7 cellular contexts compared by ENCODE assay signal in genomic region chrX:19888419-19888879, GRCh38. TPM values are rescaled to one million over a fixed set of nuclear protein-coding genes. Genes with fewer than 3 reads are reported as not detected.
DNase-seq lines count a peak whose midpoint lies in the region; ATAC-seq and TF ChIP-seq lines count a peak whose summit lies in the region.

No MANE protein-coding gene starts in this region.

- H3K4me1 ChIP-seq in ES-I3 (ENCODE audit: insufficient read depth, low read length): peaks cover 6% of the 10 kb centered on the region; the same call in 1 of the 2 replicates
- H3K4me1 ChIP-seq in SJCRH30: no peaks in the 10 kb centered on the region
- H3K4me1 ChIP-seq in iPS-15b (ENCODE audit: control insufficient read depth, insufficient read depth, low read length): no peaks in the 10 kb centered on the region
- H3K4me1 ChIP-seq in sigmoid colon: peaks cover 0 to 11% (median 1%) of the 10 kb centered on the region in 4 donors

- peak overlapping the region; percentile 99 for H3K4me3 ChIP-seq in SJCRH30
- peak overlapping the region; percentile 62 for H3K4me3 ChIP-seq in iPS-15b (ENCODE audit: low read depth, low read length)
- peak overlapping the region; percentile 39 to 74 (median 64) for H3K4me3 ChIP-seq in sigmoid colon

- DNase-seq in SJCRH30 (peak; percentile 72 to 90), T47D (ENCODE audit: low read depth in 1 of 2, low spot score in 1 of 2) (peak; percentile 80 to 81), sigmoid colon (no peak)

- no peak for TF ChIP-seq EP300 in Ishikawa (IDR thresholded peaks at IDR 0.05; ENCODE audit: borderline replicate concordance)
- TF ChIP-seq EP300 in sigmoid colon (IDR thresholded peaks at IDR 0.05): no peak

- 6 to 11% methylated on average over 15 of the region's 15 CpGs for WGBS in sigmoid colon, 2 donors

- H3K27ac ChIP-seq in SJCRH30 (peak overlapping the region; percentile 63), sigmoid colon (peak overlapping the region; percentile 50 to 64 (median 60))

- H3K27me3 ChIP-seq in SJCRH30: no peaks in the 10 kb centered on the region
- peaks cover 6% of the 10 kb centered on the region for H3K27me3 ChIP-seq in iPS-15b (ENCODE audit: control insufficient read depth, insufficient read depth, low read length)
- H3K27me3 ChIP-seq in sigmoid colon: no peaks in the 10 kb centered on the region

- no peak for ATAC-seq in GM21825 (IDR thresholded peaks at IDR 0.05; ENCODE audit: unreplicated experiment)

- TF ChIP-seq POLR2A in sigmoid colon (IDR thresholded peaks at IDR 0.05): no peak

- H3K9me3 ChIP-seq in ES-I3 (ENCODE audit: control insufficient read depth, insufficient read depth, low read length) (no peaks in the 10 kb centered on the region), SJCRH30 (replicated peaks) (no peaks in the 10 kb centered on the region), iPS-15b (ENCODE audit: control insufficient read depth, insufficient read depth, low read length) (no peaks in the 10 kb centered on the region), sigmoid colon (no peaks in the 10 kb centered on the region)

- H3K36me3 ChIP-seq in ES-I3 (ENCODE audit: insufficient read depth, low read length) (no peaks in the 10 kb centered on the region), SJCRH30 (no peaks in the 10 kb centered on the region), iPS-15b (ENCODE audit: control insufficient read depth, insufficient read depth, low read length) (no peaks in the 10 kb centered on the region), sigmoid colon (no peaks in the 10 kb centered on the region)

- TF ChIP-seq CTCF in sigmoid colon (IDR thresholded peaks at IDR 0.05): peak in 3 of 4 experiments; percentile 48 to 54 (median 52)

- intact Hi-C loops in sigmoid colon (cut with DNase I): loop anchor here (2.0 to 5.0 kb wide), 4 partner anchors 146 to 516 kb away; no protein-coding TSS in a partner anchor

- in situ Hi-C loops in T47D (cut with HindIII; ENCODE audit: low pct_unique_long_range_greater_than_20kb, low sequenced_read_pairs): no loop called here

- TF ChIP-seq RAD21 in Ishikawa (IDR thresholded peaks at IDR 0.05; ENCODE audit: low read depth): peak; percentile 72

- peak overlapping the region; percentile 64 for H3K9ac ChIP-seq in ES-I3 (ENCODE audit: low read depth, low read length)
- H3K9ac ChIP-seq in iPS-15b (ENCODE audit: low read depth, low read length): no peak overlapping the region

TF ChIP-seq in Ishikawa, 13 proteins besides CTCF, POLR2A, EP300 and RAD21:
- TF ChIP-seq FOXM1 (IDR thresholded peaks at IDR 0.05; ENCODE audit: borderline replicate concordance, low read depth) (no peak), USF1 (IDR thresholded peaks at IDR 0.05) (no peak), TAF1 (IDR thresholded peaks at IDR 0.05; ENCODE audit: low read depth) (no peak), NFIC (IDR thresholded peaks at IDR 0.05) (no peak), CREB1 (IDR thresholded peaks at IDR 0.05; ENCODE audit: low read depth) (no peak), REST (IDR thresholded peaks at IDR 0.05; ENCODE audit: low read depth) (no peak), TEAD4 (IDR thresholded peaks at IDR 0.05) (no peak; the same call in 1 of the 2 replicates), EGR1 (IDR thresholded peaks at IDR 0.05) (no peak), TCF12 (IDR thresholded peaks at IDR 0.05; ENCODE audit: low read depth) (no peak), YY1 (IDR thresholded peaks at IDR 0.05; ENCODE audit: low read depth) (no peak), ZBTB7A (IDR thresholded peaks at IDR 0.05; ENCODE audit: low read depth) (no peak), CEBPB (IDR thresholded peaks at IDR 0.05) (no peak)
- TF ChIP-seq, protein P1, sequence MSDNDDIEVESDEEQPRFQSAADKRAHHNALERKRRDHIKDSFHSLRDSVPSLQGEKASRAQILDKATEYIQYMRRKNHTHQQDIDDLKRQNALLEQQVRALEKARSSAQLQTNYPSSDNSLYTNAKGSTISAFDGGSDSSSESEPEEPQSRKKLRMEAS (IDR thresholded peaks at IDR 0.05): no peak

RNA-seq across cellular contexts. Expression of gene SH3KBP1, which starts 1.0 kb away (rescaled TPM):
- 64.2 and 66.1 TPM in 2 replicates for total RNA-seq in SJCRH30 (2014; rRNA removed; shearing (Covaris generic))
- total RNA-seq in sigmoid colon: 10 to 100 TPM in 1 of 4 donors, 1 to 10 TPM in 3; 4.6 to 15.2 (median 6.2) TPM
- 10 to 100 TPM; 38.4 to 44.4 (median 42.6) TPM for polyA plus RNA-seq in sigmoid colon
